Comparison of ENCODE assay signal across 11 cellular contexts in genomic region chr6:35016417-35017221, GRCh38.
DNase-seq lines count a peak whose midpoint lies in the region; ATAC-seq, FAIRE-seq and TF ChIP-seq lines count a peak whose summit lies in the region.
"Had no signal": no experiment of that assay in that cellular context is flagged by ENCODE, and none has a peak within 500 bp of the region (broad histone marks: within the 10 kb centered on the region; RNA-seq: fewer than 3 reads in every experiment).

No MANE protein-coding gene starts in this region.

- H3K36me3 ChIP-seq in small intestine (ENCODE audit: control insufficient read depth in 2 of 2, insufficient read depth in 2 of 2, low read length in 2 of 2), result peaks cover 0 to 8% of the 10 kb centered on the region in 2 donors

- no peak for FAIRE-seq in small intestine (lab: Jason Lieb, UNC)

- H3K27ac ChIP-seq in small intestine (ENCODE audit: low read depth in 1 of 2, low read length in 1 of 2), result peak overlapping the region in 1 of 2 donors; percentile 74

- WGBS in small intestine, 3 donors, result 52 to 75% (median 73%) methylated on average over 11 of the region's 11 CpGs

- peak overlapping the region; percentile 29 for H3K4me3 ChIP-seq in HFF-Myc (replicated peaks; ENCODE audit: low read depth, low read length)
- H3K4me3 ChIP-seq in choroid plexus epithelial cell (ENCODE audit: low read depth, low read length), result peak overlapping the region; percentile 42
- no peak overlapping the region for H3K4me3 ChIP-seq in small intestine (ENCODE audit: low read depth in 1 of 2, low read length in 2 of 2)

- no peaks in the 10 kb centered on the region for H3K27me3 ChIP-seq in small intestine (ENCODE audit: control insufficient read depth in 2 of 2, insufficient read depth in 2 of 2, low read length in 2 of 2)

- no peaks in the 10 kb centered on the region for H3K9me3 ChIP-seq in small intestine (ENCODE audit: control insufficient read depth, low read depth)

- ATAC-seq in left lobe of liver, result peak; percentile 89

- peaks cover 0 to 4% of the 10 kb centered on the region in 2 donors for H3K4me1 ChIP-seq in small intestine (ENCODE audit: control insufficient read depth in 2 of 2, insufficient read depth in 1 of 2, low read depth in 1 of 2, low read length in 1 of 2)

- DNase-seq in HFF-Myc (ENCODE audit: extremely low read depth, low read depth) (peak; percentile 49), choroid plexus epithelial cell (ENCODE audit: low read depth) (peak; percentile 87), left lobe of liver (ENCODE audit: low spot score) (peak; percentile 78), smooth muscle cell of the brain vasculature (ENCODE audit: low read depth, low spot score) (peak; percentile 55), small intestine (no peak), Ammon's horn (ENCODE audit: low spot score) (no peak), cerebellum (ENCODE audit: low spot score) (no peak)
- DNase-seq in activated naive CD4-positive, alpha-beta T cell (lab: John Stamatoyannopoulos, UW), result no peak
- DNase-seq: activated naive CD8-positive, alpha-beta T cell treated with anti-CD3 and anti-CD28 coated beads, Interleukin-2, amount 10 ng/mL, durations not matched to agents 7 days and 5 days; naive B cell; SW 1271 had no signal

- TF ChIP-seq CTCF in HFF-Myc (IDR thresholded peaks at IDR 0.05; ENCODE audit: low read depth, low read length, missing control alignments) (no peak), choroid plexus epithelial cell (conservative IDR thresholded peaks at IDR 0.05; ENCODE audit: low read depth, low read length) (no peak)

Comparison
In these comparisons a context has a peak if more than half of its experiments do, and no peak if none do; other contexts are left out.
1. DNase-seq: peak in HFF-Myc (single experiment), choroid plexus epithelial cell (single experiment), left lobe of liver (single experiment) and smooth muscle cell of the brain vasculature (single experiment); none in activated naive CD4-positive, alpha-beta T cell (0 of 4), small intestine (single experiment), Ammon's horn (single experiment) and cerebellum (single experiment).
2. H3K4me3 ChIP-seq: peak in HFF-Myc (single experiment) and choroid plexus epithelial cell (single experiment); none in small intestine (0 of 2).